ENCODE assay signal across 8 cellular contexts in the genomic region with DNA sequence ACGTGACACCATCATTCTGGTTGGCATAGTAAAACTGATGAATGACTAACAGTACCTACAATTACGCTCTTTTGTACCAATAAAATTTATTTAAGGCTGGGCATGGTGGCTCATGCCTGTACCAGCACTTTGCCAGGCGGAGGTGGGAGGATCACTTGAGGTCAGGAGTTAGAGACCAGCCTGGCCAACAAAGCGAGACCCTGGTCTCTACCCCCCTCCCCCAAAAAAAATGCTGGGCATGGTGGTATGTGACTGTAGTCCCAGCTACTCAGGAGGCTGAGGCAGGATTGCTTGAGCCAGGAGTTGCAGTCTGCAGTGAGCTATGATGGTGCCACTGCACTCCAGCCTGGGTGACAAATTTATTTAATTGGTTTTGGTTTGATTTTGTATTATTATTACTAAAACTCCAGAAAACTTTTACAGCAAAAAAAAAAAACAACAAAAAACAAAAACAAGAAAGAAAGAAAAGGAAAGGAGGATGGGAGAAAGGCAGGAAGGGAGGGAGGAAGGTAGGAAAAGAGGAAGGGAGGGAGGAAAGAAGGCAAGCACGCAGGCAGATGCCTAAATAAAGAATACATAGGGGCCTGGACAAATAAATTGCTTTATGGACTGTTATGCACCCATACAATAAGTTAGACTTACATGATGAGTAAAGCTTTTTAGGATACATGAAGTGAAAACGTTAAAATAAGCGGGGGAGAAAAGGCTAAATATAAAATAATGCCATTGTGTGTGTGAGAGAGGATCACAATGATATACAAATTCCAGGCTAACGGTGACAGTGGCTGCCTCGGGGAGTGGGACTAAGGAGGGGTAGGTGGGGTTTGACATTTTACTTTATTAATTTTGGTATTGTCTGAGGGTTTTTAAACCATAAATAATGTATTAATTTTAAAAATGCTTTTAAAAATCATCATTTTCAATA. TPM values are rescaled to one million over a fixed set of nuclear protein-coding genes. Genes with fewer than 3 reads are reported as not detected.
DNase-seq lines count a peak whose midpoint lies in the region; ATAC-seq and TF ChIP-seq lines count a peak whose summit lies in the region.

No MANE protein-coding gene starts in this region.

- DNase-seq in BE2C (no peak), chondrocyte (ENCODE audit: low spot score) (no peak), activated gamma-delta T cell (lab: John Stamatoyannopoulos, UW) (no peak), NCI-H510A (lab: John Stamatoyannopoulos, UW) (no peak)
- no peak for DNase-seq in naive thymus-derived CD8-positive, alpha-beta T cell

- H3K9me3 Mint-ChIP-seq in chondrocyte (ENCODE audit: low read depth): no peaks in the 10 kb centered on the region
- peaks cover 0 to 7% (median 0%) of the 10 kb centered on the region in 9 donors for H3K9me3 Mint-ChIP-seq in naive thymus-derived CD8-positive, alpha-beta T cell

- H3K4me1 Mint-ChIP-seq in chondrocyte (ENCODE audit: low read depth): peaks cover 18% of the 10 kb centered on the region
- H3K4me1 Mint-ChIP-seq in naive thymus-derived CD8-positive, alpha-beta T cell: peaks cover 4 to 18% (median 15%) of the 10 kb centered on the region in 4 donors

- H3K4me3 Mint-ChIP-seq in chondrocyte (ENCODE audit: unreplicated experiment): peak overlapping the region; percentile 92
- peak overlapping the region; percentile 65 to 93 (median 90) for H3K4me3 Mint-ChIP-seq in naive thymus-derived CD8-positive, alpha-beta T cell

- H3K27me3 ChIP-seq in BE2C (peaks cover 3% of the 10 kb centered on the region; the same call in 1 of the 2 replicates), HUES48 (ENCODE audit: control insufficient read depth, insufficient read depth, low read length) (peaks cover 48% of the 10 kb centered on the region)

- H3K4me3 ChIP-seq in BE2C (ENCODE audit: low read depth, low read length): peak overlapping the region; percentile 93
- peak overlapping the region; percentile 94 for H3K4me3 ChIP-seq in HUES48 (ENCODE audit: low read depth, low read length)

- no peak overlapping the region for H3K9ac ChIP-seq in HUES48 (ENCODE audit: low read depth, low read length)

- H3K4me1 ChIP-seq in BE2C (no peaks in the 10 kb centered on the region), HUES48 (ENCODE audit: control insufficient read depth, insufficient read depth, low read length) (0 out of 2 replicates have a peak, but pooled peaks cover 6% of the 10 kb centered on the region)

- H3K36me3 ChIP-seq in BE2C (peaks cover 24% of the 10 kb centered on the region), HUES48 (ENCODE audit: control insufficient read depth, insufficient read depth, low read length) (peaks cover 25% of the 10 kb centered on the region)

- H3K27ac ChIP-seq in HUES48 (ENCODE audit: low read depth, low read length): peak overlapping the region; percentile 77

- POLR2A ChIA-PET in naive thymus-derived CD8-positive, alpha-beta T cell (lab: Charles Lee): interaction anchor here (0.8 kb wide), 1 partner anchor 28 kb away, joined by 8 read pairs; a partner anchor contains a TSS

- peaks cover 16% of the 10 kb centered on the region for H3K36me3 Mint-ChIP-seq in chondrocyte (ENCODE audit: low read depth)
- peaks cover 0 to 13% (median 6%) of the 10 kb centered on the region in 3 donors for H3K36me3 Mint-ChIP-seq in naive thymus-derived CD8-positive, alpha-beta T cell

- peak in 1 of 2 donors; percentile 26 for ATAC-seq in naive thymus-derived CD8-positive, alpha-beta T cell
- ATAC-seq in GM18870 (IDR thresholded peaks at IDR 0.05; ENCODE audit: unreplicated experiment): no peak
- ATAC-seq in HG03342 (IDR thresholded peaks at IDR 0.05; ENCODE audit: unreplicated experiment): no peak

- no peaks in the 10 kb centered on the region for H3K9me3 ChIP-seq in BE2C
- no peaks in the 10 kb centered on the region; the same call in 1 of the 2 replicates for H3K9me3 ChIP-seq in HUES48 (ENCODE audit: control insufficient read depth, insufficient read depth, low read length)

- no peak for TF ChIP-seq CTCF in BE2C (IDR thresholded peaks at IDR 0.05; ENCODE audit: low read depth, low read length)
- no peak for TF ChIP-seq CTCF in chondrocyte (IDR thresholded peaks at IDR 0.05)

- peak overlapping the region; percentile 85 for H3K27ac Mint-ChIP-seq in chondrocyte (ENCODE audit: unreplicated experiment)
- H3K27ac Mint-ChIP-seq in naive thymus-derived CD8-positive, alpha-beta T cell: peak overlapping the region in 3 of 10 donors; percentile 0 to 83 (median 44)

- H3K27me3 Mint-ChIP-seq in chondrocyte (ENCODE audit: low read depth): peaks cover 12% of the 10 kb centered on the region
- H3K27me3 Mint-ChIP-seq in naive thymus-derived CD8-positive, alpha-beta T cell: peaks cover 35 to 50% (median 42%) of the 10 kb centered on the region in 5 donors

RNA-seq across cellular contexts. Expression of a gene that starts 0.7 kb away (rescaled TPM):
- polyA plus RNA-seq in BE2C (2012; ENCODE audit: insufficient read depth, insufficient read length, low read depth): 23.5 TPM
- 12.1 to 13.0 TPM (median 12.8 TPM) in 3 replicates for total RNA-seq in chondrocyte
- 1 to 10 TPM; 3.4 to 4.8 TPM for total RNA-seq in naive thymus-derived CD8-positive, alpha-beta T cell
- polyA plus RNA-seq in naive thymus-derived CD8-positive, alpha-beta T cell: 1 to 10 TPM in 2 of 3 donors, under 1 TPM in 1; 0.86 to 2.6 (median 1.1) TPM

RNA-seq across cellular contexts. Expression of a gene that starts 27.7 kb away (rescaled TPM):
- polyA plus RNA-seq in BE2C (2012; ENCODE audit: insufficient read depth, insufficient read length, low read depth): 5.4 TPM
- total RNA-seq in chondrocyte: 4.8 to 7.1 TPM (median 5.1 TPM) in 3 replicates
- 10 to 100 TPM; 10.5 to 11.4 TPM for total RNA-seq in naive thymus-derived CD8-positive, alpha-beta T cell
- polyA plus RNA-seq in naive thymus-derived CD8-positive, alpha-beta T cell: 1 to 10 TPM; 3.4 to 7.1 (median 4.1) TPM

RNA-seq across cellular contexts. Expression of a gene that starts 34.7 kb away (rescaled TPM):
- 0.45 TPM for polyA plus RNA-seq in BE2C (2012; ENCODE audit: insufficient read depth, insufficient read length, low read depth)
- not detected in 3 replicates for total RNA-seq in chondrocyte
- total RNA-seq in naive thymus-derived CD8-positive, alpha-beta T cell: 1 to 10 TPM; 1.2 to 1.7 TPM
- under 1 TPM in 1 of 3 donors, not detected in 2; 0.26 TPM for polyA plus RNA-seq in naive thymus-derived CD8-positive, alpha-beta T cell

RNA-seq across cellular contexts. Expression of a gene that starts 42.5 kb away (rescaled TPM):
- polyA plus RNA-seq in BE2C (2012; ENCODE audit: insufficient read depth, insufficient read length, low read depth): 10.6 TPM
- total RNA-seq in chondrocyte: 12.6 to 18.9 TPM (median 14.8 TPM) in 3 replicates
- total RNA-seq in naive thymus-derived CD8-positive, alpha-beta T cell: 10 to 100 TPM; 22.0 to 26.8 TPM
- 10 to 100 TPM; 14.3 to 16.1 (median 14.7) TPM for polyA plus RNA-seq in naive thymus-derived CD8-positive, alpha-beta T cell

RNA-seq across cellular contexts. Expression of a gene that starts 57.0 kb away (rescaled TPM):
- 6.2 TPM for polyA plus RNA-seq in BE2C (2012; ENCODE audit: insufficient read depth, insufficient read length, low read depth)
- total RNA-seq in chondrocyte: 7.6 to 9.9 TPM (median 8.5 TPM) in 3 replicates
- 1 to 10 TPM; 2.4 to 2.5 TPM for total RNA-seq in naive thymus-derived CD8-positive, alpha-beta T cell
- 1 to 10 TPM in 1 of 3 donors, under 1 TPM in 2; 0.45 to 1.2 (median 0.87) TPM for polyA plus RNA-seq in naive thymus-derived CD8-positive, alpha-beta T cell
